8 cellular contexts compared by ENCODE assay signal in genomic region chr5:53008751-53009150, GRCh38.
DNase-seq lines count a peak whose midpoint lies in the region; ATAC-seq and TF ChIP-seq lines count a peak whose summit lies in the region.

No MANE protein-coding gene starts in this region.

- intact Hi-C loops in tibial artery (cut with DNase I; ENCODE audit: low total_unique reads), result no loop called here

- no peak overlapping the region for H3K27ac ChIP-seq in tibial artery

- peaks cover 11% of the 10 kb centered on the region for H3K36me3 Mint-ChIP-seq in stimulated activated effector memory CD8-positive, alpha-beta T cell treated with anti-CD3 and anti-CD28 coated beads, Interleukin-12 subunit alpha, Interleukin-12 subunit beta, amount 100 ng/mL, for 72 hours

- no peak overlapping the region for H3K4me3 ChIP-seq in tibial artery

- H3K27ac Mint-ChIP-seq in stimulated activated effector memory CD8-positive, alpha-beta T cell treated with anti-CD3 and anti-CD28 coated beads, Interleukin-12 subunit alpha, Interleukin-12 subunit beta, amount 100 ng/mL, for 72 hours, result peak overlapping the region; percentile 55

- peak overlapping the region; percentile 6 for H3K4me3 Mint-ChIP-seq in stimulated activated effector memory CD8-positive, alpha-beta T cell treated with anti-CD3 and anti-CD28 coated beads, Interleukin-12 subunit alpha, Interleukin-12 subunit beta, amount 100 ng/mL, for 72 hours

- no peaks in the 10 kb centered on the region for H3K4me1 ChIP-seq in tibial artery

- no peaks in the 10 kb centered on the region for H3K36me3 ChIP-seq in tibial artery

- peak; percentile 26 for DNase-seq in activated naive CD4-positive, alpha-beta T cell treated with Interleukin-2 at 50 U/mL for 16 hours
- DNase-seq in activated naive CD4-positive, alpha-beta T cell (lab: John Stamatoyannopoulos, UW), result no peak
- DNase-seq in T1000 (lab: John Stamatoyannopoulos, UW) (peak; percentile 5), tibial artery (no peak), NCI-H748 treated with DMSO at 0.1 percent for 48 hours (lab: John Stamatoyannopoulos, UW) (no peak), HuH-7.5 (ENCODE audit: low spot score) (no peak)
- DNase-seq in stimulated activated effector memory CD8-positive, alpha-beta T cell treated with anti-CD3 and anti-CD28 coated beads, Interleukin-12 subunit alpha, Interleukin-12 subunit beta, amount 100 ng/mL, for 72 hours (ENCODE audit: low spot score in 2 of 2), result peak in 1 of 2 donors; percentile 69

- no peaks in the 10 kb centered on the region for H3K27me3 ChIP-seq in tibial artery

- H3K9me3 Mint-ChIP-seq in stimulated activated effector memory CD8-positive, alpha-beta T cell treated with anti-CD3 and anti-CD28 coated beads, Interleukin-12 subunit alpha, Interleukin-12 subunit beta, amount 100 ng/mL, for 72 hours, result no peaks in the 10 kb centered on the region

- no peak for TF ChIP-seq CTCF in tibial artery (IDR thresholded peaks at IDR 0.05)

- H3K4me1 Mint-ChIP-seq in stimulated activated effector memory CD8-positive, alpha-beta T cell treated with anti-CD3 and anti-CD28 coated beads, Interleukin-12 subunit alpha, Interleukin-12 subunit beta, amount 100 ng/mL, for 72 hours, result peaks cover 50% of the 10 kb centered on the region

- no peaks in the 10 kb centered on the region for H3K9me3 ChIP-seq in tibial artery

- peak; percentile 86 for ATAC-seq in HG03064 (IDR thresholded peaks at IDR 0.05; ENCODE audit: low read depth, unreplicated experiment)
- ATAC-seq in stimulated activated effector memory CD8-positive, alpha-beta T cell treated with anti-CD3 and anti-CD28 coated beads, Interleukin-12 subunit alpha, Interleukin-12 subunit beta, amount 100 ng/mL, for 72 hours, result peak; percentile 96

Comparison
In these comparisons a context has a peak if more than half of its experiments do, and no peak if none do; other contexts are left out.
1. DNase-seq: peak in activated naive CD4-positive, alpha-beta T cell treated with Interleukin-2 at 50 U/mL for 16 hours (single experiment) and T1000 (single experiment); none in activated naive CD4-positive, alpha-beta T cell (0 of 4), tibial artery (0 of 2), NCI-H748 treated with DMSO at 0.1 percent for 48 hours (single experiment) and HuH-7.5 (single experiment).